Comparison of ENCODE assay signal across 9 cellular contexts in genomic region chr4:102625232-102625930, GRCh38.
A peak's percentile ranks its signal among the peaks of the same experiment; 100 is the strongest.
DNase-seq lines count a peak whose midpoint lies in the region; ATAC-seq and TF ChIP-seq lines count a peak whose summit lies in the region.
"Had no signal": no experiment of that assay in that cellular context is flagged by ENCODE, and none has a peak within 500 bp of the region (broad histone marks: within the 10 kb centered on the region; RNA-seq: fewer than 3 reads in every experiment).

No MANE protein-coding gene starts in this region.

- H3K9me2 ChIP-seq in Loucy (replicated peaks; ENCODE audit: low read depth, low read length) = no peaks in the 10 kb centered on the region

- H3F3A ChIP-seq in Loucy (ENCODE audit: low read depth) = no peaks in the 10 kb centered on the region

- DNase-seq in DMS 273 (lab: John Stamatoyannopoulos, UW; ENCODE audit: unreplicated experiment) (peak; percentile 31), DMS 273 treated with DMSO at 0.1 percent for 48 hours (lab: John Stamatoyannopoulos, UW) (no peak), HCEC 1CT (peak; percentile 30), esophagus squamous epithelium (lab: John Stamatoyannopoulos, UW) (no peak), psoas muscle (peak in 1 of 2 donors; percentile 33), NCI-H2029 (lab: John Stamatoyannopoulos, UW) (no peak)
- DNase-seq in activated CD4-positive, alpha-beta T cell treated with anti-CD3 and anti-CD28 coated beads, Interleukin-2, amount 50 U/mL, for 4 hours = peak; percentile 49 to 56

- no peak for TF ChIP-seq POLR2A in esophagus squamous epithelium (IDR thresholded peaks at IDR 0.05)

- no peaks in the 10 kb centered on the region for H3K9me3 ChIP-seq in Loucy (ENCODE audit: insufficient read depth, low read depth, low read length)
- no peaks in the 10 kb centered on the region for H3K9me3 ChIP-seq in esophagus squamous epithelium
- no peaks in the 10 kb centered on the region for H3K9me3 ChIP-seq in psoas muscle

- intact Hi-C loops in esophagus squamous epithelium (cut with DNase I) = loop anchor here (10.0 kb wide), 1 partner anchor 181 kb away; no protein-coding TSS in a partner anchor
- intact Hi-C loops in psoas muscle (cut with DNase I) = no loop called here

- WGBS in esophagus squamous epithelium, 2 donors = 92 to 93% methylated on average over 1 to 3 of the region's 3 CpGs
- WGBS in psoas muscle, 3 donors = 50 to 55% (median 55%) methylated on average over 3 of the region's 3 CpGs

- ATAC-seq in psoas muscle = peak in 3 of 4 donors; percentile 30 to 56 (median 46)

- H3K4me2 ChIP-seq in Loucy (ENCODE audit: low read depth, low read length, poor library complexity, severe bottlenecking) = peak overlapping the region; percentile 80

- H3K36me3 ChIP-seq in Loucy (ENCODE audit: insufficient read depth, low read length) = no peaks in the 10 kb centered on the region
- H3K36me3 ChIP-seq in esophagus squamous epithelium = no peaks in the 10 kb centered on the region
- H3K36me3 ChIP-seq in psoas muscle (ENCODE audit: insufficient read depth in 1 of 2, low read depth in 1 of 2) = no peaks in the 10 kb centered on the region

- peak overlapping the region; percentile 95 for H2AFZ ChIP-seq in Loucy (ENCODE audit: low read length)

- no peak overlapping the region for H3K27ac ChIP-seq in esophagus squamous epithelium
- H3K27ac ChIP-seq in psoas muscle = no peak overlapping the region
- H3K27ac ChIP-seq: 22Rv1 had no signal

- H3K9ac ChIP-seq in Loucy (ENCODE audit: low read depth, low read length, poor library complexity, severe bottlenecking) = peak overlapping the region; percentile 67

- H4K20me1 ChIP-seq in Loucy (ENCODE audit: insufficient read depth, low read length, poor library complexity, severe bottlenecking) = no peaks in the 10 kb centered on the region

- H3K79me2 ChIP-seq in Loucy (ENCODE audit: insufficient read depth, low read length) = no peaks in the 10 kb centered on the region

- H3K4me3 ChIP-seq in Loucy (ENCODE audit: low read length, poor library complexity, severe bottlenecking) = peak overlapping the region; percentile 72
- no peak overlapping the region for H3K4me3 ChIP-seq in esophagus squamous epithelium
- H3K4me3 ChIP-seq in psoas muscle = no peak overlapping the region

- H3K4me1 ChIP-seq in Loucy (ENCODE audit: insufficient read depth, low read length, poor library complexity, severe bottlenecking) = peaks cover 14% of the 10 kb centered on the region
- H3K4me1 ChIP-seq in esophagus squamous epithelium = peaks cover 0 to 15% (median 0%) of the 10 kb centered on the region in 3 donors
- peaks cover 6% of the 10 kb centered on the region for H3K4me1 ChIP-seq in psoas muscle

- TF ChIP-seq CTCF in Loucy (conservative IDR thresholded peaks at IDR 0.05; ENCODE audit: low read length) = peak; percentile 59
- TF ChIP-seq CTCF in esophagus squamous epithelium (IDR thresholded peaks at IDR 0.05) = peak in 4 of 6 experiments; percentile 6 to 53 (median 24)
- peak; percentile 38 for TF ChIP-seq CTCF in psoas muscle (IDR thresholded peaks at IDR 0.05)

- H3K27me3 ChIP-seq in Loucy (ENCODE audit: insufficient read depth, low read length, poor library complexity, severe bottlenecking) (no peaks in the 10 kb centered on the region), esophagus squamous epithelium (no peaks in the 10 kb centered on the region), psoas muscle (ENCODE audit: insufficient read depth in 3 of 3, low read length in 2 of 3) (no peaks in the 10 kb centered on the region)

Comparison
In these comparisons a context has a peak if more than half of its experiments do, and no peak if none do; other contexts are left out.
1. DNase-seq: peak in DMS 273 (single experiment), HCEC 1CT (single experiment) and activated CD4-positive, alpha-beta T cell treated with anti-CD3 and anti-CD28 coated beads, Interleukin-2, amount 50 U/mL, for 4 hours (2 of 2); none in DMS 273 treated with DMSO at 0.1 percent for 48 hours (single experiment), esophagus squamous epithelium (single experiment) and NCI-H2029 (single experiment).
2. Peak in every context shown above with its lines, with median percentiles within 50 percentile points of each other: CTCF ChIP-seq.